ENCODE assay signal across 8 cellular contexts in the genomic region with DNA sequence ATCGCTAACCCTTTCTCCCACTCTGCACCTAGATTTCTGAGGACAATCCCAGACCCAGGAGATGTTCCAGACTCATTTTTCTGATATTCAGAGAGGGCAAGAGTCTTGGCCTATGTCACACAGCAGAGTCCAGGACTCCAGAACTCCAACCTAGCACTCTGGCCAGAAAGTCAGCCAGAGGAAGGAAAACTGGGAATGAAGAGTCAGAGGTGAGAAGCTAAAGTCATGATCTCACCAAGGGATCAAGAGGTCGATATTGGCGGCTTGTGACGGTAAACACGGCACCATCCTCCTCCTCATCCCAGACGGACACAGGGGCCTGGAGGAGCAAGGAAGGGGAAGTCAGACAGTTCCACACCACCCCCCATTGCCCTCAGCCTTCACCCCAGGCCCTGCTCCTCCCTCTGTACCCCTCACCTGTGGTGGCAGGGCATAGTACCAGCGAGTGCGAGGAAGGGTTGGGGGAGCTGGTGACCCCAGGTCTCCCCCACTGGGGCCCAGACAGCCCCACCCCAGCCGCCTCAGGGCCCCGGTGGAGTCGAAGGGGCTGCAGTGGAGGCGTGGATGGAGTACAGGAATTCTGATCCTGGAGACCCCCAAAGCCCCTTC. TPM values are rescaled to one million over a fixed set of nuclear protein-coding genes. Genes with fewer than 3 reads are reported as not detected.
DNase-seq lines count a peak whose midpoint lies in the region; ATAC-seq, FAIRE-seq and TF ChIP-seq lines count a peak whose summit lies in the region.

No MANE protein-coding gene starts in this region.

- peaks cover 42% of the 10 kb centered on the region for H3K4me1 Mint-ChIP-seq in CD14-positive monocyte

- H3K36me3 Mint-ChIP-seq in CD14-positive monocyte = peaks cover 53 to 61% of the 10 kb centered on the region in 2 donors

- no peak for DNase-seq in CD14-positive monocyte (ENCODE audit: low spot score)
- no peak for DNase-seq in OCI-LY7 (ENCODE audit: low spot score)
- DNase-seq in endothelial cell of umbilical vein (ENCODE audit: low read depth, low spot score) = no peak
- no peak for DNase-seq in HuH-7.5 (ENCODE audit: low spot score)
- no peak for DNase-seq in NCI-H1436 (lab: John Stamatoyannopoulos, UW)

- BruUV-seq in OCI-LY7 (replicated peaks; lab: Mats Ljungman, UMichigan) = no TSS peak
- BruUV-seq in endothelial cell of umbilical vein (replicated peaks; lab: Mats Ljungman, UMichigan) = no TSS peak

- TF ChIP-seq POLR2A in endothelial cell of umbilical vein (IDR thresholded peaks at IDR 0.05; ENCODE audit: low read depth, low read length) = no peak

- peak overlapping the region; percentile 60 to 100 (median 99) for H3K27ac Mint-ChIP-seq in CD14-positive monocyte

- no peaks in the 10 kb centered on the region for H3K9me2 ChIP-seq in OCI-LY7 (ENCODE audit: insufficient read depth, low read length)

- H3K4me2 ChIP-seq in OCI-LY7 (ENCODE audit: low read length) = peak overlapping the region; percentile 85
- peak overlapping the region; percentile 71 for H3K4me2 ChIP-seq in endothelial cell of umbilical vein (ENCODE audit: insufficient read depth, low read length)

- peaks cover 0 to 3% (median 0%) of the 10 kb centered on the region in 3 donors for H3K27me3 Mint-ChIP-seq in CD14-positive monocyte (ENCODE audit: low read depth in 3 of 3)

- H2AFZ ChIP-seq in OCI-LY7 (ENCODE audit: low read length) (no peak overlapping the region), endothelial cell of umbilical vein (ENCODE audit: low read depth, low read length) (no peak overlapping the region)

- H3K36me3 ChIP-seq in OCI-LY7 (ENCODE audit: insufficient read depth, low read length) (peaks cover 61% of the 10 kb centered on the region), endothelial cell of umbilical vein (ENCODE audit: control insufficient read depth in 2 of 2, extremely low read depth in 1 of 2, insufficient read depth in 2 of 2, low read length in 2 of 2) (peaks cover 4 to 27% of the 10 kb centered on the region in 2 experiments), neutrophil (peaks cover 73% of the 10 kb centered on the region)

- peak overlapping the region; percentile 83 for H3K4me3 ChIP-seq in OCI-LY7 (ENCODE audit: low read depth, low read length, poor library complexity, severe bottlenecking)
- peak overlapping the region in 2 of 3 experiments; percentile 50 to 82 for H3K4me3 ChIP-seq in endothelial cell of umbilical vein (replicated peaks in 1 of 3; ENCODE audit: insufficient read depth in 1 of 3, low read depth in 1 of 3, low read length in 3 of 3)
- H3K4me3 ChIP-seq in neutrophil (ENCODE audit: low read depth in 1 of 2, low read length in 1 of 2) = peak overlapping the region; percentile 86 to 90

- dilution Hi-C loops in endothelial cell of umbilical vein (cut with MboI; ENCODE audit: extremely low pct_ligation_motif_present, low sequenced_read_pairs) = no loop called here

- no peaks in the 10 kb centered on the region for H3K9me3 ChIP-seq in OCI-LY7 (ENCODE audit: low read length)
- H3K9me3 ChIP-seq in endothelial cell of umbilical vein (replicated peaks; ENCODE audit: control insufficient read depth, insufficient read depth, low read length) = no peaks in the 10 kb centered on the region
- no peaks in the 10 kb centered on the region for H3K9me3 ChIP-seq in neutrophil

- ATAC-seq in GM21423 (IDR thresholded peaks at IDR 0.05; ENCODE audit: unreplicated experiment) = no peak
- ATAC-seq in HG03039 (IDR thresholded peaks at IDR 0.05; ENCODE audit: unreplicated experiment) = no peak

- POLR2A ChIA-PET in OCI-LY7 (lab: Charles Lee) = interaction anchor here (1.0 kb wide), 1 partner anchor 8 kb away, joined by 3 read pairs; a partner anchor contains a TSS
- POLR2A ChIA-PET in endothelial cell of umbilical vein (lab: Charles Lee) = interaction anchor here (0.8 to 1.6 kb wide), 2 partner anchors 20 to 21 kb away, joined by 4 to 5 read pairs; a partner anchor contains a TSS

- no peak for FAIRE-seq in endothelial cell of umbilical vein (lab: Jason Lieb, UNC)

- peak overlapping the region; percentile 100 for H3K4me3 Mint-ChIP-seq in CD14-positive monocyte

- intact Hi-C loops in CD14-positive monocyte (cut with micrococcal nuclease) (loop anchor here (5.0 to 10.0 kb wide), 2 partner anchors 95 to 98 kb away; a partner anchor contains a TSS), OCI-LY7 (cut with micrococcal nuclease; ENCODE audit: unreplicated experiment) (loop anchor here (5.0 kb wide), 1 partner anchor 95 kb away; a partner anchor contains a TSS), endothelial cell of umbilical vein (cut with micrococcal nuclease) (no loop called here)

- H3K27ac ChIP-seq in OCI-LY7 (ENCODE audit: low read depth, low read length, poor library complexity, severe bottlenecking) (peak overlapping the region; percentile 93), endothelial cell of umbilical vein (ENCODE audit: insufficient read depth, low read depth, low read length) (no peak overlapping the region), neutrophil (peak overlapping the region; percentile 98)

- CTCF ChIA-PET in OCI-LY7 (lab: Charles Lee; ENCODE audit: unreplicated experiment) (interaction anchor here (0.5 kb wide), 1 partner anchor 26 kb away, joined by 4 read pairs; no protein-coding TSS in a partner anchor), endothelial cell of umbilical vein (lab: Charles Lee) (interaction anchor here (2.0 to 3.3 kb wide), 2 partner anchors 8 to 19 kb away, joined by 6 to 39 read pairs; a partner anchor contains a TSS)

- peaks cover 0 to 6% (median 0%) of the 10 kb centered on the region in 7 donors for H3K9me3 Mint-ChIP-seq in CD14-positive monocyte

- no peak for TF ChIP-seq CTCF in CD14-positive monocyte (IDR thresholded peaks at IDR 0.05)
- TF ChIP-seq CTCF in OCI-LY7 (conservative IDR thresholded peaks at IDR 0.05; ENCODE audit: low read length) = no peak
- no peak for TF ChIP-seq CTCF in endothelial cell of umbilical vein (IDR thresholded peaks at IDR 0.05; ENCODE audit: extremely low read depth in 1 of 2, insufficient read depth in 1 of 2, low read depth in 1 of 2, low read length in 2 of 2)
- TF ChIP-seq CTCF in neutrophil (IDR thresholded peaks at IDR 0.05) = no peak

- H3K27me3 ChIP-seq in endothelial cell of umbilical vein (ENCODE audit: control insufficient read depth in 2 of 2, insufficient read depth in 2 of 2, low read length in 2 of 2) (no peaks in the 10 kb centered on the region), neutrophil (no peaks in the 10 kb centered on the region)

- H3K9me1 ChIP-seq in endothelial cell of umbilical vein (replicated peaks; ENCODE audit: control insufficient read depth, extremely low read depth, insufficient read depth, low read length) = no peaks in the 10 kb centered on the region

- no peaks in the 10 kb centered on the region for H4K20me1 ChIP-seq in OCI-LY7 (ENCODE audit: insufficient read depth, low read length)
- H4K20me1 ChIP-seq in endothelial cell of umbilical vein (replicated peaks; ENCODE audit: control insufficient read depth, extremely low read depth, insufficient read depth, low read length) = no peaks in the 10 kb centered on the region

- peaks cover 21% of the 10 kb centered on the region for H3K4me1 ChIP-seq in OCI-LY7 (ENCODE audit: insufficient read depth, low read length, poor library complexity, severe bottlenecking)
- peaks cover 13% of the 10 kb centered on the region for H3K4me1 ChIP-seq in endothelial cell of umbilical vein (ENCODE audit: control insufficient read depth, extremely low read depth, insufficient read depth, low read length)
- H3K4me1 ChIP-seq in neutrophil (ENCODE audit: control insufficient read depth in 1 of 2, insufficient read depth in 1 of 2, low read depth in 1 of 2, low read length in 1 of 2) = peaks cover 33 to 38% of the 10 kb centered on the region in 2 experiments

- no peak overlapping the region for H3K9ac ChIP-seq in endothelial cell of umbilical vein (replicated peaks; ENCODE audit: extremely low read depth, insufficient read depth, low read length)

- H3K79me2 ChIP-seq in OCI-LY7 (ENCODE audit: insufficient read depth, low read depth, low read length) (peaks cover 5% of the 10 kb centered on the region; the same call in 1 of the 2 replicates), endothelial cell of umbilical vein (ENCODE audit: control insufficient read depth, insufficient read depth, low read length) (peaks cover 16% of the 10 kb centered on the region)

RNA-seq across cellular contexts. Expression of a gene that starts 1.8 kb away (rescaled TPM):
- polyA plus RNA-seq in CD14-positive monocyte (10 to 100 TPM; 14.9 to 15.5 TPM), endothelial cell of umbilical vein (87.7 and 101 TPM in 2 replicates)
- total RNA-seq in OCI-LY7 (2014; rRNA removed; shearing (Covaris generic)) = 27.2 and 27.3 TPM in 2 replicates
- total RNA-seq in OCI-LY7 (2022) (67.1 and 67.6 TPM in 2 replicates), endothelial cell of umbilical vein (85.8 and 90.3 TPM in 2 replicates)
- 39.3 and 50.9 TPM in 2 replicates for polyA plus RNA-seq in endothelial cell of umbilical vein (2011; cell fraction: cytosol; rRNA removed)
- polyA plus RNA-seq in endothelial cell of umbilical vein (2011; cell fraction: nucleus; rRNA removed) = 352 and 462 TPM in 2 replicates
- polyA plus RNA-seq in endothelial cell of umbilical vein (2012) = 43.0 and 44.3 TPM in 2 replicates
- polyA minus RNA-seq in endothelial cell of umbilical vein = 80.4 and 85.1 TPM in 2 replicates
- 15.9 TPM for polyA minus RNA-seq in endothelial cell of umbilical vein (2011; cell fraction: cytosol; rRNA and poly(A)+ RNA removed)
- polyA minus RNA-seq in endothelial cell of umbilical vein (2011; cell fraction: nucleus; rRNA and poly(A)+ RNA removed) = 58.8 and 75.8 TPM in 2 replicates

RNA-seq across cellular contexts. Expression of a gene that starts 7.5 kb away (rescaled TPM):
- 10 to 100 TPM; 26.0 to 28.4 TPM for polyA plus RNA-seq in CD14-positive monocyte
- total RNA-seq in OCI-LY7 (2014; rRNA removed; shearing (Covaris generic)) = 72.5 and 112 TPM in 2 replicates
- total RNA-seq in OCI-LY7 (2022) = 65.4 and 90.6 TPM in 2 replicates
- total RNA-seq in endothelial cell of umbilical vein = 52.3 and 63.5 TPM in 2 replicates
- polyA plus RNA-seq in endothelial cell of umbilical vein = 27.5 and 31.0 TPM in 2 replicates
- polyA plus RNA-seq in endothelial cell of umbilical vein (2011; cell fraction: cytosol; rRNA removed) = 51.3 and 61.3 TPM in 2 replicates
- polyA plus RNA-seq in endothelial cell of umbilical vein (2011; cell fraction: nucleus; rRNA removed) = 35.2 and 48.3 TPM in 2 replicates
- 85.6 and 86.7 TPM in 2 replicates for polyA plus RNA-seq in endothelial cell of umbilical vein (2012)
- 20.6 and 22.2 TPM in 2 replicates for polyA minus RNA-seq in endothelial cell of umbilical vein
- 13.7 TPM for polyA minus RNA-seq in endothelial cell of umbilical vein (2011; cell fraction: cytosol; rRNA and poly(A)+ RNA removed)
- polyA minus RNA-seq in endothelial cell of umbilical vein (2011; cell fraction: nucleus; rRNA and poly(A)+ RNA removed) = 9.4 and 17.9 TPM in 2 replicates

RNA-seq across cellular contexts. Expression of a gene that starts 7.9 kb away (rescaled TPM):
- polyA plus RNA-seq in CD14-positive monocyte = 10 to 100 TPM; 33.3 to 37.3 TPM
- 127 and 129 TPM in 2 replicates for total RNA-seq in OCI-LY7 (2014; rRNA removed; shearing (Covaris generic))
- 71.4 and 83.3 TPM in 2 replicates for total RNA-seq in OCI-LY7 (2022)
- total RNA-seq in endothelial cell of umbilical vein = 66.9 and 71.2 TPM in 2 replicates
- polyA plus RNA-seq in endothelial cell of umbilical vein = 53.9 and 61.4 TPM in 2 replicates
- polyA plus RNA-seq in endothelial cell of umbilical vein (2011; cell fraction: cytosol; rRNA removed) = 48.5 and 53.8 TPM in 2 replicates
- polyA plus RNA-seq in endothelial cell of umbilical vein (2011; cell fraction: nucleus; rRNA removed) = 142 and 147 TPM in 2 replicates
- 45.7 and 54.4 TPM in 2 replicates for polyA plus RNA-seq in endothelial cell of umbilical vein (2012)
- polyA minus RNA-seq in endothelial cell of umbilical vein = 67.6 and 70.8 TPM in 2 replicates
- 59.2 TPM for polyA minus RNA-seq in endothelial cell of umbilical vein (2011; cell fraction: cytosol; rRNA and poly(A)+ RNA removed)
- 36.8 and 37.1 TPM in 2 replicates for polyA minus RNA-seq in endothelial cell of umbilical vein (2011; cell fraction: nucleus; rRNA and poly(A)+ RNA removed)

RNA-seq across cellular contexts. Expression of a gene that starts 17.0 kb away (rescaled TPM):
- polyA plus RNA-seq in CD14-positive monocyte (100 to 1,000 TPM; 138 to 228 TPM), endothelial cell of umbilical vein (69.6 and 79.9 TPM in 2 replicates)
- 73.6 and 106 TPM in 2 replicates for total RNA-seq in OCI-LY7 (2014; rRNA removed; shearing (Covaris generic))
- total RNA-seq in OCI-LY7 (2022) (148 and 150 TPM in 2 replicates), endothelial cell of umbilical vein (90.7 and 98.0 TPM in 2 replicates)
- 42.4 and 53.0 TPM in 2 replicates for polyA plus RNA-seq in endothelial cell of umbilical vein (2011; cell fraction: cytosol; rRNA removed)
- 59.5 and 68.8 TPM in 2 replicates for polyA plus RNA-seq in endothelial cell of umbilical vein (2011; cell fraction: nucleus; rRNA removed)
- polyA plus RNA-seq in endothelial cell of umbilical vein (2012) = 41.2 and 49.3 TPM in 2 replicates
- 57.0 and 60.6 TPM in 2 replicates for polyA minus RNA-seq in endothelial cell of umbilical vein
- 38.7 TPM for polyA minus RNA-seq in endothelial cell of umbilical vein (2011; cell fraction: cytosol; rRNA and poly(A)+ RNA removed)
- 24.4 and 32.1 TPM in 2 replicates for polyA minus RNA-seq in endothelial cell of umbilical vein (2011; cell fraction: nucleus; rRNA and poly(A)+ RNA removed)

RNA-seq across cellular contexts. Expression of a gene that starts 20.0 kb away (rescaled TPM):
- 10 to 100 TPM; 28.5 to 32.2 TPM for polyA plus RNA-seq in CD14-positive monocyte
- total RNA-seq in OCI-LY7 (2014; rRNA removed; shearing (Covaris generic)) = 13.1 and 14.2 TPM in 2 replicates
- 14.1 and 17.3 TPM in 2 replicates for total RNA-seq in OCI-LY7 (2022)
- total RNA-seq in endothelial cell of umbilical vein = 4.1 and 4.5 TPM in 2 replicates
- 5.6 and 7.6 TPM in 2 replicates for polyA plus RNA-seq in endothelial cell of umbilical vein
- polyA plus RNA-seq in endothelial cell of umbilical vein (2011; cell fraction: cytosol; rRNA removed) = 2.6 and 4.7 TPM in 2 replicates
- 1.5 and 2.0 TPM in 2 replicates for polyA plus RNA-seq in endothelial cell of umbilical vein (2011; cell fraction: nucleus; rRNA removed)
- 1.3 and 1.5 TPM in 2 replicates for polyA plus RNA-seq in endothelial cell of umbilical vein (2012)
- 4.4 and 5.1 TPM in 2 replicates for polyA minus RNA-seq in endothelial cell of umbilical vein
- polyA minus RNA-seq in endothelial cell of umbilical vein (2011; cell fraction: cytosol; rRNA and poly(A)+ RNA removed) = 1.8 TPM
- polyA minus RNA-seq in endothelial cell of umbilical vein (2011; cell fraction: nucleus; rRNA and poly(A)+ RNA removed) = 3.4 and 4.7 TPM in 2 replicates
